In genomic region chr20:59686404-59687346, GRCh38 we compare ENCODE assay signal across 3 cellular contexts.
TF ChIP-seq lines count a peak whose summit lies in the region.

No MANE protein-coding gene starts in this region.

TF ChIP-seq in HEK293, 187 proteins besides CTCF, POLR2A, EP300 and RAD21:
- TF ChIP-seq ZNF513 (tag by site-specific recombination; IDR thresholded peaks at IDR 0.05) (peak; percentile 96), ZBTB26 (tag by site-specific recombination; optimal IDR thresholded peaks at IDR 0.05) (peak; percentile 19), ZBTB44 (tag by site-specific recombination; IDR thresholded peaks at IDR 0.05) (no peak)
TF ChIP-seq in HEK293: peak in this region for 2.

TF ChIP-seq in K562, 482 proteins besides CTCF, POLR2A, EP300 and RAD21:
- TF ChIP-seq GTF2E2 (tag; IDR thresholded peaks at IDR 0.05) (no peak), NFIC (IDR thresholded peaks at IDR 0.05) (peak; percentile 26; the same call in 1 of the 2 replicates)

TF ChIP-seq in GM23338, 12 proteins besides CTCF, POLR2A, EP300 and RAD21:
- TF ChIP-seq POLR2AphosphoS5 (IDR thresholded peaks at IDR 0.05; ENCODE audit: low read depth): no peak
- TF ChIP-seq ZNF462 (CRISPR knock-in tag; IDR thresholded peaks at IDR 0.05): no peak
- no peak for TF ChIP-seq EZH2phosphoT487 (IDR thresholded peaks at IDR 0.05; ENCODE audit: unreplicated experiment)
- TF ChIP-seq STAT1 (IDR thresholded peaks at IDR 0.05; ENCODE audit: unreplicated experiment): no peak
- TF ChIP-seq ETS1 (IDR thresholded peaks at IDR 0.05): no peak
